In the genomic region with DNA sequence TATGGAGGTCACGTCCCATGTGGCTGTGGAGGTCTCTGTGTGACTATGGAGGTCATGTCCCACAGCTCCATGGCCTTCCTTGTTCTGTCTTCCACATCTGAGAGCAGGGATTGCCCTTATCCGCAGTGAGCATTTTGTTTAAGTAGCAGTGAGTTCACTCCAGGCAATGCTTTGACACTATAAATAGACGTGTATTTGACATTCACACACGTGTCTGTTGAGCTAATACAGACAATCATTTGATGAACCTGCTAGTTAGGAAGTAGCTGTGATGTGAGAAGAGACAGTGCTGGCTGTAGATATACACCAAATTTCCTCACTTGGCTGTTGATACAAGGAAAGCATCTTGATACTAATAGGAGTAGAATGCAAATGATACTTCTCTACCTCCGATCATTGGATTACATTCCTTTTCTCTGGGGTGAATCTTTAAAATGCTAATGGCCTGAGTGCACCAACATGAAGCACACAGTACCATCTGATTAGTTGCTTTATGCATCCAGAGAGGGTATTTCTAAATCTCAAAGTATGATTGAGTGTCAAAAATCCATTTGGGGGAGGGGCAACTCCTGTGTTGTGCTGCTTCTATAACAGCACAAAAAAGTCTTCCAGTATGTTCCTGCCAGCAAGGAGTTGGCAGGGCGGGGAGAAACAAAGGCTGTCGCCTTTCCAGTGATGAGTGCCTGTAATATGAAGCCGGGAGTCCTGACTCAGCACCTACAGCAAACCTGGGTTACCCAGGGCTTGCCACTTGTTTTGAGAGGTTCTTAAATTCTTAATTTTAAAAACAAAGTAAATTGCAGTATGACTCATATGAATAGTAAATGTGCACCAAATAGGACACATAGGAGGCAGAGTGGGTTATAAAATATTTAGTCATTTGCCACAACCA, we compare ENCODE assay signal across 9 cellular contexts. TPM values are rescaled to one million over a fixed set of nuclear protein-coding genes. Genes with fewer than 3 reads are reported as not detected.
DNase-seq lines count a peak whose midpoint lies in the region; ATAC-seq and TF ChIP-seq lines count a peak whose summit lies in the region.
"Had no signal": no experiment of that assay in that cellular context is flagged by ENCODE, and none has a peak within 500 bp of the region (broad histone marks: within the 10 kb centered on the region; RNA-seq: fewer than 3 reads in every experiment).

No MANE protein-coding gene starts in this region.

- TF ChIP-seq POLR2A in gastroesophageal sphincter (IDR thresholded peaks at IDR 0.05): no peak

- ATAC-seq in gastroesophageal sphincter (peak; percentile 72), GM21825 (IDR thresholded peaks at IDR 0.05; ENCODE audit: unreplicated experiment) (no peak), GM18907 (IDR thresholded peaks at IDR 0.05; ENCODE audit: unreplicated experiment) (no peak)

- TF ChIP-seq EP300 in gastroesophageal sphincter (IDR thresholded peaks at IDR 0.05): no peak

- H3K4me3 Mint-ChIP-seq in activated naive CD8-positive, alpha-beta T cell: peak overlapping the region; percentile 4
- no peak overlapping the region for H3K4me3 Mint-ChIP-seq in activated naive CD8-positive, alpha-beta T cell treated with anti-CD3 and anti-CD28 coated beads for 36 hours

- no peak for DNase-seq in activated naive CD8-positive, alpha-beta T cell treated with anti-CD3 and anti-CD28 coated beads for 36 hours
- peak; percentile 52 for DNase-seq in RPMI7951 (ENCODE audit: low read depth)
- peak; percentile 40 for DNase-seq in retinal pigment epithelial cell (ENCODE audit: low read depth)
- no peak for DNase-seq in D341Med (ENCODE audit: low spot score)

- H3K4me1 ChIP-seq in gastroesophageal sphincter: peaks cover 0 to 88% (median 19%) of the 10 kb centered on the region in 3 donors

- 12 to 24% methylated on average over 7 to 8 of the region's 8 CpGs for WGBS in gastroesophageal sphincter (ENCODE audit: low coverage in 1 of 2), 2 donors

- H3K4me1 Mint-ChIP-seq in activated naive CD8-positive, alpha-beta T cell (ENCODE audit: low read depth): peaks cover 26% of the 10 kb centered on the region
- peaks cover 31% of the 10 kb centered on the region for H3K4me1 Mint-ChIP-seq in activated naive CD8-positive, alpha-beta T cell treated with anti-CD3 and anti-CD28 coated beads for 36 hours

- no peaks in the 10 kb centered on the region for H3K27me3 Mint-ChIP-seq in activated naive CD8-positive, alpha-beta T cell
- no peaks in the 10 kb centered on the region for H3K27me3 Mint-ChIP-seq in activated naive CD8-positive, alpha-beta T cell treated with anti-CD3 and anti-CD28 coated beads for 36 hours

- H3K27me3 ChIP-seq in gastroesophageal sphincter: no peaks in the 10 kb centered on the region

- peak overlapping the region; percentile 3 to 71 (median 48) for H3K27ac ChIP-seq in gastroesophageal sphincter

- TF ChIP-seq CTCF in gastroesophageal sphincter (IDR thresholded peaks at IDR 0.05) (no peak), retinal pigment epithelial cell (conservative IDR thresholded peaks at IDR 0.05; ENCODE audit: low read depth, low read length) (no peak)

- peaks cover 0 to 36% of the 10 kb centered on the region in 2 donors for H3K36me3 ChIP-seq in gastroesophageal sphincter

- H3K4me3 ChIP-seq in gastroesophageal sphincter (no peak overlapping the region), retinal pigment epithelial cell (ENCODE audit: low read length) (no peak overlapping the region)
- H3K4me3 ChIP-seq: skin epidermis had no signal

- no peak overlapping the region for H3K27ac Mint-ChIP-seq in activated naive CD8-positive, alpha-beta T cell
- H3K27ac Mint-ChIP-seq in activated naive CD8-positive, alpha-beta T cell treated with anti-CD3 and anti-CD28 coated beads for 36 hours: no peak overlapping the region

- H3K36me3 Mint-ChIP-seq in activated naive CD8-positive, alpha-beta T cell: peaks cover 6% of the 10 kb centered on the region
- peaks cover 10% of the 10 kb centered on the region for H3K36me3 Mint-ChIP-seq in activated naive CD8-positive, alpha-beta T cell treated with anti-CD3 and anti-CD28 coated beads for 36 hours

- no peaks in the 10 kb centered on the region for H3K9me3 ChIP-seq in gastroesophageal sphincter

- H3K9me3 Mint-ChIP-seq in activated naive CD8-positive, alpha-beta T cell (ENCODE audit: low read depth): no peaks in the 10 kb centered on the region
- H3K9me3 Mint-ChIP-seq in activated naive CD8-positive, alpha-beta T cell treated with anti-CD3 and anti-CD28 coated beads for 36 hours: peaks cover 1% of the 10 kb centered on the region

RNA-seq across cellular contexts. Expression of gene CUL4A, which starts 7.0 kb away (rescaled TPM):
- 10 to 100 TPM; 87.7 to 88.9 TPM for total RNA-seq in activated naive CD8-positive, alpha-beta T cell treated with anti-CD3 and anti-CD28 coated beads for 36 hours
- total RNA-seq in RPMI7951 (2014; rRNA removed; shearing (Covaris generic)): 69.4 and 72.4 TPM in 2 replicates
- total RNA-seq in gastroesophageal sphincter: 100 to 1,000 TPM; 104 to 144 (median 107) TPM

RNA-seq across cellular contexts. Expression of gene PCID2, which starts 7.9 kb away (rescaled TPM):
- 10 to 100 TPM; 65.6 TPM for total RNA-seq in activated naive CD8-positive, alpha-beta T cell treated with anti-CD3 and anti-CD28 coated beads for 36 hours
- total RNA-seq in RPMI7951 (2014; rRNA removed; shearing (Covaris generic)): 50.4 and 55.3 TPM in 2 replicates
- total RNA-seq in gastroesophageal sphincter: 10 to 100 TPM; 43.7 to 76.0 (median 48.8) TPM

RNA-seq across cellular contexts. Expression of gene PROZ, which starts 58.0 kb away (rescaled TPM):
- under 1 TPM in 1 of 2 experiments, not detected in 1; 0.14 TPM for total RNA-seq in activated naive CD8-positive, alpha-beta T cell treated with anti-CD3 and anti-CD28 coated beads for 36 hours
- total RNA-seq in RPMI7951 (2014; rRNA removed; shearing (Covaris generic)): not detected in 2 replicates
- not detected for total RNA-seq in gastroesophageal sphincter

Comparison
In these comparisons a context has a peak if more than half of its experiments do, and no peak if none do; other contexts are left out.
1. DNase-seq: peak in RPMI7951 (single experiment) and retinal pigment epithelial cell (single experiment); none in activated naive CD8-positive, alpha-beta T cell treated with anti-CD3 and anti-CD28 coated beads for 36 hours (single experiment) and D341Med (single experiment).